8 cellular contexts compared by ENCODE assay signal in genomic region chr2:29528891-29529520, GRCh38.
DNase-seq lines count a peak whose midpoint lies in the region; ATAC-seq and TF ChIP-seq lines count a peak whose summit lies in the region.

No MANE protein-coding gene starts in this region.

- in situ Hi-C loops in G401 (cut with HindIII; ENCODE audit: low sequenced_read_pairs), result no loop called here

- ATAC-seq in Right ventricle myocardium superior (ENCODE audit: poor library complexity) (peak; percentile 55), GM21619 (IDR thresholded peaks at IDR 0.05; ENCODE audit: unreplicated experiment) (no peak)

- peak overlapping the region; percentile 56 for H3K9ac ChIP-seq in skeletal muscle satellite cell (ENCODE audit: low read depth, low read length)

- H3K4me2 ChIP-seq in skeletal muscle satellite cell (ENCODE audit: low read length), result peak overlapping the region; percentile 64

- DNase-seq in G401 (ENCODE audit: low spot score), result peak; percentile 28
- DNase-seq in SJSA1 (ENCODE audit: low read depth in 1 of 2, low spot score in 2 of 2), result peak; percentile 46 to 57
- DNase-seq in Right ventricle myocardium superior, result peak; percentile 47
- no peak for DNase-seq in NCI-H2029 treated with DMSO at 0.1 percent for 48 hours (lab: John Stamatoyannopoulos, UW)
- DNase-seq in lower leg skin (ENCODE audit: low spot score in 2 of 2), result no peak
- no peak for DNase-seq in AML-193 (lab: John Stamatoyannopoulos, UW)

- H3K4me1 ChIP-seq in SJSA1 (replicated peaks) (peaks cover 14% of the 10 kb centered on the region), skeletal muscle satellite cell (ENCODE audit: control insufficient read depth, insufficient read depth, low read length) (peaks cover 22% of the 10 kb centered on the region)

- H3K36me3 ChIP-seq in SJSA1, result no peaks in the 10 kb centered on the region
- no peaks in the 10 kb centered on the region for H3K36me3 ChIP-seq in skeletal muscle satellite cell (ENCODE audit: insufficient read depth, low read length)

- WGBS in lower leg skin, 2 donors, result 24 to 30% methylated on average over 18 of the region's 18 CpGs

- H3K9me3 ChIP-seq in SJSA1 (replicated peaks) (0 out of 2 replicates have a peak, but pooled peaks cover 2% of the 10 kb centered on the region), skeletal muscle satellite cell (replicated peaks; ENCODE audit: low read length) (no peaks in the 10 kb centered on the region)

- H3K4me3 ChIP-seq in SJSA1, result no peak overlapping the region
- peak overlapping the region; percentile 33 for H3K4me3 ChIP-seq in skeletal muscle satellite cell (ENCODE audit: low read length)
- no peak overlapping the region for H3K4me3 ChIP-seq in lower leg skin (ENCODE audit: low read depth, poor library complexity, severe bottlenecking)

- peak overlapping the region; percentile 37; the same call in 1 of the 2 replicates for H3K27ac ChIP-seq in SJSA1

- no peak for TF ChIP-seq POLR2A in lower leg skin (IDR thresholded peaks at IDR 0.05)

- H3K27me3 ChIP-seq in SJSA1 (replicated peaks) (no peaks in the 10 kb centered on the region; the same call in 1 of the 2 replicates), skeletal muscle satellite cell (ENCODE audit: control insufficient read depth, insufficient read depth, low read length) (peaks cover 3% of the 10 kb centered on the region)

- intact Hi-C loops in Right ventricle myocardium superior (cut with DNase I), result no loop called here
- intact Hi-C loops in lower leg skin (cut with DNase I; ENCODE audit: low total_unique reads), result no loop called here

- no peak for TF ChIP-seq CTCF in lower leg skin (IDR thresholded peaks at IDR 0.05)

Comparison
In these comparisons a context has a peak if more than half of its experiments do, and no peak if none do; other contexts are left out.
1. DNase-seq: peak in G401 (single experiment), SJSA1 (2 of 2) and Right ventricle myocardium superior (single experiment); none in NCI-H2029 treated with DMSO at 0.1 percent for 48 hours (single experiment), lower leg skin (0 of 2) and AML-193 (0 of 2).